Comparison of ENCODE assay signal across 7 cellular contexts in genomic region chr2:20097889-20098714, GRCh38. TPM values are rescaled to one million over a fixed set of nuclear protein-coding genes. Genes with fewer than 3 reads are reported as not detected.
A peak's percentile ranks its signal among the peaks of the same experiment; 100 is the strongest.
DNase-seq lines count a peak whose midpoint lies in the region; ATAC-seq, FAIRE-seq and TF ChIP-seq lines count a peak whose summit lies in the region.

No MANE protein-coding gene starts in this region.

- peak; percentile 94 for ATAC-seq in HG02885 (IDR thresholded peaks at IDR 0.05; ENCODE audit: poor library complexity, unreplicated experiment)

- H3K36me3 ChIP-seq in ascending aorta (no peaks in the 10 kb centered on the region), hepatocyte (replicated peaks; ENCODE audit: insufficient read depth, low read depth) (no peaks in the 10 kb centered on the region)

- 26% methylated on average over 21 of the region's 21 CpGs for WGBS in hepatocyte (ENCODE audit: low lambda C conversion rate, missing lambda C conversion rate)

- peak; percentile 87 to 94 (median 87) for TF ChIP-seq CTCF in ascending aorta (IDR thresholded peaks at IDR 0.05)
- TF ChIP-seq CTCF in hepatocyte (IDR thresholded peaks at IDR 0.05; ENCODE audit: poor library complexity) = peak; percentile 81

- peak; percentile 86 for FAIRE-seq in GM18507 (lab: Jason Lieb, UNC)

- H3K4me1 ChIP-seq in ascending aorta (no peaks in the 10 kb centered on the region), hepatocyte (ENCODE audit: insufficient read depth) (peaks cover 3% of the 10 kb centered on the region)

- peak; percentile 60 for DNase-seq in GM18507 (ENCODE audit: extremely low spot score, insufficient read length, low read depth)
- DNase-seq in NCI-H187 treated with DMSO at 0.1 percent for 48 hours (lab: John Stamatoyannopoulos, UW) = peak; percentile 74
- peak; percentile 39 to 80 (median 63) for DNase-seq in T-helper 2 cell
- peak in 1 of 2 donors; percentile 90 for DNase-seq in ascending aorta (ENCODE audit: low spot score in 2 of 2)
- peak; percentile 88 for DNase-seq in hepatocyte (ENCODE audit: low spot score)
- DNase-seq in skeletal muscle cell (ENCODE audit: low read depth) = peak; percentile 54

- H2AFZ ChIP-seq in hepatocyte = no peak overlapping the region

- no peaks in the 10 kb centered on the region for H3K9me3 ChIP-seq in ascending aorta
- no peaks in the 10 kb centered on the region for H3K9me3 ChIP-seq in hepatocyte (ENCODE audit: low read depth)

- no peaks in the 10 kb centered on the region for H3K9me2 ChIP-seq in hepatocyte (replicated peaks; ENCODE audit: insufficient read depth)

- H3K27me3 ChIP-seq in ascending aorta (no peaks in the 10 kb centered on the region), hepatocyte (no peaks in the 10 kb centered on the region)

- intact Hi-C loops in ascending aorta (cut with DNase I) = loop anchor here (1.0 to 5.0 kb wide), 3 partner anchors 46 to 143 kb away; partner anchors contain the start of gene LAPTM4A

- no peak overlapping the region for H3K27ac ChIP-seq in ascending aorta
- H3K27ac ChIP-seq in hepatocyte = no peak overlapping the region

- no peak overlapping the region for H3K4me3 ChIP-seq in ascending aorta
- H3K4me3 ChIP-seq in hepatocyte = no peak overlapping the region
- H3K4me3 ChIP-seq in skeletal muscle cell (ENCODE audit: low read depth, low read length) = no peak overlapping the region

- H3K4me2 ChIP-seq in hepatocyte = no peak overlapping the region

- H4K20me1 ChIP-seq in hepatocyte (ENCODE audit: insufficient read depth, poor library complexity, severe bottlenecking) = no peaks in the 10 kb centered on the region

- H3K79me2 ChIP-seq in hepatocyte = no peaks in the 10 kb centered on the region

RNA-seq across cellular contexts. Expression of gene LAPTM4A, which starts 46.7 kb away (rescaled TPM):
- total RNA-seq in ascending aorta (95.6 TPM), hepatocyte (255 and 338 TPM in 2 replicates)
- 455 and 484 TPM in 2 replicates for polyA plus RNA-seq in hepatocyte
